In the genomic region with DNA sequence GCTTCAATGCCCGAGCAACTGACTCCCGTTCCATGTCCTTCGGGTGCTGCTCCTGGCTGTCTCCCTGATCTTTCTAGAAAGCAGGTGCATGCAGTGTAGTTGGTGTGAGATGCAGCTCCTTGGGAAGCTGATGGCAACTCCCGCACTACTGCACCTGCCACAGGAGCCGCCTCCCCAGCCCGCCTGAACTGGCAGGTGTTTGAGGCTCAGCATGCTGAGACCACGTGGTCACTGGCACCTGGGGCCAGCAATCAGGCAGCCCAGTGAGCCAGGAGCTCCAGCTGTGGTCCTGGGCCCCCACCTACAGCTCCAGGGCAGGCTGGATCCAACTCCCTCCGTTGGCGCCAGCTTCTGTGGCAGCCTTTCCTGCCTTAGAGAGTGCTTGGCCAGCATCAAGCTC, we compare ENCODE assay signal across 17 cellular contexts.
"Had no signal": no experiment of that assay in that cellular context is flagged by ENCODE, and none has a peak within 500 bp of the region (broad histone marks: within the 10 kb centered on the region; RNA-seq: fewer than 3 reads in every experiment).

No MANE protein-coding gene starts in this region.

- DNase-seq: activated CD4-positive, alpha-beta T cell treated with anti-CD3 and anti-CD28 coated beads, Interleukin-2, amount 10 ng/mL, durations not matched to agents 24 days and 14 days; activated CD8-positive, alpha-beta memory T cell treated with anti-CD3 and anti-CD28 coated beads, Interleukin-2, amount 50 U/mL, for 48 hours; activated gamma-delta T cell; activated T-cell treated with anti-CD3 and anti-CD28 coated beads, Interleukin-2, amount 50 U/mL, for 72 hours; foreskin melanocyte; left ventricle myocardium superior; natural killer cell; nucleus accumbens; stimulated activated CD4-positive, alpha-beta T cell treated with anti-CD3 and anti-CD28 coated beads, Interleukin-15, amount 100 ng/mL, for 24 hours; stimulated activated CD4-positive, alpha-beta T cell treated with anti-CD3 and anti-CD28 coated beads, Interleukin-4, amount 100 ng/mL, for 1 hour; stimulated activated naive CD4-positive, alpha-beta T cell; tibial artery; uterus had no signal

- H3K4me1 Mint-ChIP-seq: activated CD4-positive, alpha-beta T cell treated with anti-CD3 and anti-CD28 coated beads, Interleukin-2, amount 10 ng/mL, durations not matched to agents 24 days and 14 days had no signal

- H3K27ac Mint-ChIP-seq: activated CD4-positive, alpha-beta T cell treated with anti-CD3 and anti-CD28 coated beads, Interleukin-2, amount 10 ng/mL, durations not matched to agents 24 days and 14 days; activated T-cell treated with anti-CD3 and anti-CD28 coated beads, Interleukin-2, amount 50 U/mL, for 72 hours; memory B cell; natural killer cell; progenitor cell of endocrine pancreas; WTC11 had no signal

- H3K4me3 Mint-ChIP-seq: activated CD4-positive, alpha-beta T cell treated with anti-CD3 and anti-CD28 coated beads, Interleukin-2, amount 10 ng/mL, durations not matched to agents 24 days and 14 days; activated T-cell treated with anti-CD3 and anti-CD28 coated beads, Interleukin-2, amount 50 U/mL, for 72 hours; memory B cell; natural killer cell; WTC11 had no signal

- ATAC-seq: activated naive CD4-positive, alpha-beta T cell treated with anti-CD3 and anti-CD28 coated beads, Interleukin-2, amount 50 U/mL, for 72 hours; activated T-cell treated with anti-CD3 and anti-CD28 coated beads, Interleukin-2, amount 50 U/mL, for 72 hours; left ventricle myocardium superior; natural killer cell; WTC11 had no signal

- H3K36me3 Mint-ChIP-seq: natural killer cell had no signal

- H3K9me3 Mint-ChIP-seq: activated T-cell treated with anti-CD3 and anti-CD28 coated beads, Interleukin-2, amount 50 U/mL, for 72 hours; memory B cell had no signal
